ENCODE assay signal across 26 cellular contexts in the genomic region with DNA sequence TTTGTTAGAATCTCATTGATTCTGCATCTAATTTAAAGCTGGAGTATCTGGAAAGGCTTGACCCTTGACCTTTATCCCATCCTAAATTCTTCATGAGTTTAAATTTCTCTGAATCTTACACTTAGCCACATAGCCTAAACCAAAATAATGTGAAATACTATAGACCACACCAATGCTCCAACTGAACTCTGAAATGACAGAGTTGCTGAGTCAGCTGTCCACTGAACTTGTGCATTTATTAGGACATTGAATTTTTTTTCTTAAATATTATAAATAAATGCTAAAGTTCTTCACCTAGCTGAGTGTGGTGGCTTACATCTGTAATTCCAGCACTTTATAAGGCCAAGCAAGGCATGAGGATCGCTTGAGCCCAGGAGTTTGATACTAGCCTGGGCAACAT.
"Had no signal": no experiment of that assay in that cellular context is flagged by ENCODE, and none has a peak within 500 bp of the region (broad histone marks: within the 10 kb centered on the region; RNA-seq: fewer than 3 reads in every experiment).

No MANE protein-coding gene starts in this region.

- DNase-seq: colonic mucosa; cortex of kidney; effector CD8-positive, alpha-beta T cell; effector memory CD8-positive, alpha-beta T cell; endodermal cell; erythroblast; esophagus squamous epithelium; foreskin fibroblast; foreskin melanocyte; gastrocnemius medialis; glutamatergic neuron; head of caudate nucleus; heart right ventricle; hippocampal formation; left cardiac atrium; left lung; left ventricle myocardium superior; lower lobe of right lung; mesenchymal stem cell; mucosa of descending colon; naive B cell had no signal

- H3K4me3 ChIP-seq: colonic mucosa, esophagus squamous epithelium, gastrocnemius medialis, heart right ventricle, left lung, lower lobe of right lung, mucosa of descending colon had no signal

- H3K27ac ChIP-seq: colonic mucosa, epithelial cell of prostate, esophagus squamous epithelium, gastrocnemius medialis, heart right ventricle, left lung, lower lobe of right lung had no signal

- H3K27me3 ChIP-seq: colonic mucosa, gastrocnemius medialis had no signal

- H3K9me3 ChIP-seq: colonic mucosa, esophagus squamous epithelium, gastrocnemius medialis, heart right ventricle, left lung, lower lobe of right lung had no signal

- H3K36me3 ChIP-seq: colonic mucosa, esophagus squamous epithelium, gastrocnemius medialis, heart right ventricle, left lung, lower lobe of right lung had no signal

- H3K4me1 ChIP-seq: colonic mucosa, esophagus squamous epithelium, gastrocnemius medialis, heart right ventricle, left lung, lower lobe of right lung had no signal

- FAIRE-seq: endometrium, islet of Langerhans, keratinocyte had no signal

- ATAC-seq: effector memory CD8-positive, alpha-beta T cell; esophagus mucosa; gastrocnemius medialis; heart right ventricle; left cardiac atrium; left lung; left ventricle myocardium superior; lower lobe of right lung; mucosa of descending colon had no signal
